Comparison of ENCODE assay signal across 15 cellular contexts in genomic region chr4:26779674-26780073, GRCh38.
DNase-seq lines count a peak whose midpoint lies in the region; ATAC-seq, FAIRE-seq and TF ChIP-seq lines count a peak whose summit lies in the region.
"Had no signal": no experiment of that assay in that cellular context is flagged by ENCODE, and none has a peak within 500 bp of the region (broad histone marks: within the 10 kb centered on the region; RNA-seq: fewer than 3 reads in every experiment).

No MANE protein-coding gene starts in this region.

- no peak overlapping the region for H2BK5ac ChIP-seq in H1 (ENCODE audit: low read depth, low read length)

- no peaks in the 10 kb centered on the region for H3K27me3 Mint-ChIP-seq in WTC11 (ENCODE audit: low read depth)
- H3K27me3 Mint-ChIP-seq: activated CD4-positive, alpha-beta T cell treated with anti-CD3 and anti-CD28 coated beads for 36 hours; stimulated activated naive CD8-positive, alpha-beta T cell treated with anti-CD3 and anti-CD28 coated beads, Interleukin-15, Interleukin-2, amounts not matched to agents 100 ng/mL and 50 ng/mL, for 24 hours had no signal

- intact Hi-C loops in psoas muscle (cut with DNase I): loop anchor here in 1 of 2 donors (10.0 kb wide), 1 partner anchor 225 kb away; no protein-coding TSS in a partner anchor
- intact Hi-C loops in left colon (cut with DNase I, micrococcal nuclease): no loop called here

- no peak for TF ChIP-seq CTCF in H1 (IDR thresholded peaks at IDR 0.05; ENCODE audit: control extremely low read depth in 1 of 3, insufficient read depth in 1 of 3, low read depth in 1 of 3, low read length in 3 of 3)
- no peak for TF ChIP-seq CTCF in psoas muscle (IDR thresholded peaks at IDR 0.05)
- TF ChIP-seq CTCF in WTC11 (IDR thresholded peaks at IDR 0.05): no peak

- no peak overlapping the region for H3K23ac ChIP-seq in H1 (ENCODE audit: insufficient read length)

- H3K9me3 ChIP-seq in H1 (ENCODE audit: insufficient read depth in 2 of 2, low read depth in 1 of 2, low read length in 1 of 2): no peaks in the 10 kb centered on the region
- peaks cover 1% of the 10 kb centered on the region for H3K9me3 ChIP-seq in psoas muscle
- H3K9me3 ChIP-seq: lower lobe of right lung had no signal

- WGBS in H1 (ENCODE audit: extremely low coverage in 1 of 2, insufficient coverage in 1 of 2, insufficient read length in 1 of 2, insufficient replicate concordance in 2 of 2, low coverage in 1 of 2, low lambda C conversion rate in 2 of 2, missing lambda C conversion rate in 1 of 2), 2 experiments: 90% methylated on average over 2 of the region's 2 CpGs; no CpG with 5 or more reads in 1 of the 2 experiments
- 68 to 73% (median 70%) methylated on average over 2 of the region's 2 CpGs for WGBS in psoas muscle, 3 donors

- no peaks in the 10 kb centered on the region for H3K36me3 Mint-ChIP-seq in WTC11

- H2AK5ac ChIP-seq in H1 (ENCODE audit: low read depth, low read length): no peak overlapping the region

- no peaks in the 10 kb centered on the region for H3K9me3 Mint-ChIP-seq in WTC11
- H3K9me3 Mint-ChIP-seq: stimulated activated naive CD8-positive, alpha-beta T cell treated with anti-CD3 and anti-CD28 coated beads, Interleukin-15, Interleukin-2, amounts not matched to agents 100 ng/mL and 50 ng/mL, for 24 hours had no signal

- TF ChIP-seq POLR2A in H1 (IDR thresholded peaks at IDR 0.05; ENCODE audit: control extremely low read depth in 1 of 2, low read depth in 2 of 2, low read length in 2 of 2): no peak

- H3K4me3 Mint-ChIP-seq in WTC11: no peak overlapping the region
- H3K4me3 Mint-ChIP-seq: activated CD4-positive, alpha-beta T cell treated with anti-CD3 and anti-CD28 coated beads for 36 hours; stimulated activated naive CD8-positive, alpha-beta T cell treated with anti-CD3 and anti-CD28 coated beads, Interleukin-15, Interleukin-2, amounts not matched to agents 100 ng/mL and 50 ng/mL, for 24 hours had no signal

- H4K91ac ChIP-seq in H1 (replicated peaks; ENCODE audit: insufficient read length, low read length): no peak overlapping the region

- no peak overlapping the region for H2BK120ac ChIP-seq in H1 (replicated peaks; ENCODE audit: low read depth, low read length)

- no peak overlapping the region for H3K9ac ChIP-seq in H1 (replicated peaks in 1 of 4; ENCODE audit: extremely low read depth in 1 of 4, low read depth in 3 of 4, low read length in 3 of 4)
- H3K9ac ChIP-seq: parathyroid adenoma had no signal

- H3K36me3 ChIP-seq in H1 (ENCODE audit: control insufficient read depth in 2 of 4, insufficient read depth in 4 of 4, low read length in 3 of 4): no peaks in the 10 kb centered on the region
- no peaks in the 10 kb centered on the region for H3K36me3 ChIP-seq in psoas muscle (ENCODE audit: insufficient read depth in 1 of 2, low read depth in 1 of 2)
- H3K36me3 ChIP-seq: lower lobe of right lung had no signal

- H3K27ac Mint-ChIP-seq in WTC11: no peak overlapping the region
- H3K27ac Mint-ChIP-seq: activated CD4-positive, alpha-beta T cell treated with anti-CD3 and anti-CD28 coated beads for 36 hours; stimulated activated naive CD8-positive, alpha-beta T cell treated with anti-CD3 and anti-CD28 coated beads, Interleukin-15, Interleukin-2, amounts not matched to agents 100 ng/mL and 50 ng/mL, for 24 hours had no signal

- no peaks in the 10 kb centered on the region for H3K79me2 ChIP-seq in H1 (ENCODE audit: control insufficient read depth in 1 of 2, insufficient read depth in 2 of 2, low read length in 2 of 2)
- H3K79me2 ChIP-seq: parathyroid adenoma had no signal

- H3K23me2 ChIP-seq in H1 (ENCODE audit: low read depth, low read length): no peaks in the 10 kb centered on the region

- H3K4me1 ChIP-seq in H1 (replicated peaks in 1 of 4; ENCODE audit: control insufficient read depth in 3 of 4, insufficient read depth in 4 of 4, low read length in 3 of 4): no peaks in the 10 kb centered on the region
- no peaks in the 10 kb centered on the region for H3K4me1 ChIP-seq in psoas muscle
- H3K4me1 ChIP-seq: lower lobe of right lung had no signal

- no peak overlapping the region for H3K14ac ChIP-seq in H1 (ENCODE audit: insufficient read length)

- no peak for FAIRE-seq in H1 (lab: Jason Lieb, UNC)

- DNase-seq in GM04503 (ENCODE audit: low read depth): peak; percentile 42
- DNase-seq in NCI-H69 (lab: John Stamatoyannopoulos, UW): peak; percentile 38
- no peak for DNase-seq in H1 (ENCODE audit: low read depth in 1 of 2, low spot score in 2 of 2)
- DNase-seq in psoas muscle: no peak
- DNase-seq in WTC11 (ENCODE audit: low spot score): no peak
- no peak for DNase-seq in left colon
- no peak for DNase-seq in COLO668 (lab: John Stamatoyannopoulos, UW; ENCODE audit: unreplicated experiment)
- DNase-seq in COLO829 (ENCODE audit: low spot score): no peak
- DNase-seq: activated CD4-positive, alpha-beta T cell treated with anti-CD3 and anti-CD28 coated beads for 36 hours; DMS53; lower lobe of right lung; NCI-H748 treated with DMSO at 0.1 percent for 48 hours; stimulated activated CD4-positive, alpha-beta T cell treated with anti-CD3 and anti-CD28 coated beads, Interleukin-2, amount 100 ng/mL, for 48 hours had no signal

- 0 out of 2 replicates have a peak overlapping the region, but pooled peaks have one; percentile 66 for H4K8ac ChIP-seq in H1 (ENCODE audit: extremely low read depth, insufficient read depth, low read length)

- no peak for TF ChIP-seq EP300 in H1 (IDR thresholded peaks at IDR 0.05; ENCODE audit: borderline replicate concordance in 1 of 2, low read depth in 2 of 2, low read length in 2 of 2)

- POLR2A ChIA-PET in H1 (lab: Charles Lee; ENCODE audit: partially characterized antibody): no interaction called here
- POLR2A ChIA-PET in WTC11 (lab: Charles Lee): no interaction called here

- no peaks in the 10 kb centered on the region for H3K79me1 ChIP-seq in H1 (ENCODE audit: low read depth, low read length)

- CTCF ChIA-PET in H1 (lab: Charles Lee; ENCODE audit: partially characterized antibody): interaction anchor here (1.3 kb wide), 1 partner anchor 227 kb away, joined by 3 read pairs; no protein-coding TSS in a partner anchor
- CTCF ChIA-PET in WTC11 (lab: Charles Lee): no interaction called here

- H4K5ac ChIP-seq in H1 (ENCODE audit: insufficient read length, low read depth, low read length): no peak overlapping the region

- ATAC-seq in psoas muscle (peak in 3 of 4 donors; percentile 33 to 52 (median 35)), WTC11 (no peak), left colon (no peak)
- ATAC-seq: activated CD4-positive, alpha-beta T cell treated with anti-CD3 and anti-CD28 coated beads for 36 hours; lower lobe of right lung had no signal

- no peaks in the 10 kb centered on the region for H3K27me3 ChIP-seq in H1 (replicated peaks in 1 of 4; ENCODE audit: control insufficient read depth in 3 of 4, extremely low read depth in 1 of 4, insufficient read depth in 3 of 4, low read length in 3 of 4)
- H3K27me3 ChIP-seq in psoas muscle (ENCODE audit: insufficient read depth in 3 of 3, low read length in 2 of 3): no peaks in the 10 kb centered on the region

- H3K27ac ChIP-seq in H1 (ENCODE audit: low read depth, low read length) (no peak overlapping the region), psoas muscle (no peak overlapping the region)
- H3K27ac ChIP-seq: lower lobe of right lung, parathyroid adenoma had no signal

- no peak overlapping the region for H2BK20ac ChIP-seq in H1 (ENCODE audit: low read length)

- H2BK15ac ChIP-seq in H1 (ENCODE audit: low read length): no peak overlapping the region

- H3K18ac ChIP-seq in H1 (ENCODE audit: extremely low read depth, low read length): no peak overlapping the region

- H2BK12ac ChIP-seq in H1 (ENCODE audit: low read depth, low read length): no peak overlapping the region

- no peak for TF ChIP-seq RAD21 in H1 (IDR thresholded peaks at IDR 0.05 in 1 of 2, conservative IDR thresholded peaks at IDR 0.05 in 1 of 2; ENCODE audit: low read depth in 2 of 2, low read length in 2 of 2)

- H3K4me1 Mint-ChIP-seq in WTC11: peaks cover 2% of the 10 kb centered on the region
- H3K4me1 Mint-ChIP-seq: activated CD4-positive, alpha-beta T cell treated with anti-CD3 and anti-CD28 coated beads for 36 hours had no signal

- no peak overlapping the region for H2AFZ ChIP-seq in H1 (ENCODE audit: low read length)
- H2AFZ ChIP-seq: parathyroid adenoma had no signal

- H3K4me2 ChIP-seq in H1 (ENCODE audit: insufficient read depth in 1 of 2, low read depth in 2 of 2, low read length in 2 of 2): no peak overlapping the region

- H3K56ac ChIP-seq in H1 (replicated peaks; ENCODE audit: insufficient read length, low read depth, low read length): no peak overlapping the region

- H3K4me3 ChIP-seq in H1 (ENCODE audit: extremely low read depth in 1 of 4, insufficient read depth in 2 of 4, low read depth in 3 of 4, low read length in 4 of 4) (no peak overlapping the region), psoas muscle (no peak overlapping the region)
- H3K4me3 ChIP-seq: lower lobe of right lung had no signal

- peaks cover 0 to 1% of the 10 kb centered on the region in 2 experiments for H4K20me1 ChIP-seq in H1 (replicated peaks in 1 of 2; ENCODE audit: control insufficient read depth in 1 of 2, insufficient read depth in 2 of 2, low read length in 2 of 2)

- H3K4ac ChIP-seq in H1 (replicated peaks; ENCODE audit: insufficient read length, low read depth, low read length): no peak overlapping the region

TF ChIP-seq in H1, 55 proteins besides CTCF, POLR2A, EP300 and RAD21 (continues in another document):
- TF ChIP-seq SP4 (IDR thresholded peaks at IDR 0.05; ENCODE audit: low read length) (no peak), NRF1 (IDR thresholded peaks at IDR 0.05; ENCODE audit: low read depth, low read length) (no peak), ZNF274 (IDR thresholded peaks at IDR 0.05; ENCODE audit: borderline replicate concordance, extremely low read depth, low read length) (no peak)

TF ChIP-seq in WTC11, 78 proteins besides CTCF, POLR2A, EP300 and RAD21 (continues in another document):
- no peak for TF ChIP-seq ZNF138 (CRISPR knock-in tag; conservative IDR thresholded peaks at IDR 0.05)
- no peak for TF ChIP-seq TP53 (CRISPR knock-in tag; IDR thresholded peaks at IDR 0.05)
- TF ChIP-seq FOXK1 (CRISPR knock-in tag; IDR thresholded peaks at IDR 0.05): no peak
- no peak for TF ChIP-seq IRF1 (CRISPR knock-in tag; IDR thresholded peaks at IDR 0.05)
- TF ChIP-seq USF1 (CRISPR knock-in tag; IDR thresholded peaks at IDR 0.05): no peak

Comparison
In these comparisons a context has a peak if more than half of its experiments do, and no peak if none do; other contexts are left out.
1. DNase-seq: peak in GM04503 (single experiment) and NCI-H69 (single experiment); none in H1 (0 of 2), psoas muscle (0 of 2), WTC11 (single experiment), left colon (0 of 2), COLO668 (single experiment) and COLO829 (single experiment).
2. ATAC-seq: peak in psoas muscle (3 of 4); none in WTC11 (single experiment) and left colon (single experiment).